ENCODE assay signal across 1 cellular context in the genomic region with DNA sequence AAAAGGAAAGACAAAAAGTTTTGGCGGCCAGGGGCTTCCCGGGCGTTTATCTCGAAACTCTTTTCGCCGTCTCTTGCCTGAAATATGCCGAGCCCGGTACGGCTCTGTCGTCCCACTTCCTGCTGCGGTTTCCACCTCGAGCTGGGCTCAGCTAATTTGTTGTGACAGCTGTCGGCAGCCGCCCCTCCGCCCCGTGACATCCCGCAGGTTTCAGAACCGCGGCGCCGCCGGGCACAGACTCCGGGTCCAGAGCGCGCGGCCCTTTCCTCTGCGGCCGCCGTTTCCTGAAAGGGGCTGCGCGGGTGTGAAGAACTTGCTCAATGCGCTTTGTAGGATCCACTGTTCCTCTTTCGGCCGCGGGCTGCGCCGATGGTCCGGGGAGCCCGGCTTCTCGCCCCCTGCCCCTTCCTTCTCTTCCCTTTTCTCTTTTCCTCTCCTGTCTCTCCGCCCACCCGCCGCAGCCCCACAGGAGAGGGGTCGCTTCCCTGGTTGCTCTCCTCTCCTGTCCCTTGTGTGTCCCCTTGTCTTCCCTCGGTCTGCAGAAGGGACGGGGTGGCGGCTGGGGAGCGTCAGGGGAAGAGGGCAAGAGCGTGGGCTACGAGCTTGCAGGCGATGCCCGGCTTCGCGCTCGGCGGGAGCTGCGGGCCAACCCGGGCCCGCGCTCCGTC.
TF ChIP-seq lines count a peak whose summit lies in the region.

No MANE protein-coding gene starts in this region.

TF ChIP-seq in GM23338, 12 proteins besides CTCF, POLR2A, EP300 and RAD21 (continued from another document):
- TF ChIP-seq, protein P1, sequence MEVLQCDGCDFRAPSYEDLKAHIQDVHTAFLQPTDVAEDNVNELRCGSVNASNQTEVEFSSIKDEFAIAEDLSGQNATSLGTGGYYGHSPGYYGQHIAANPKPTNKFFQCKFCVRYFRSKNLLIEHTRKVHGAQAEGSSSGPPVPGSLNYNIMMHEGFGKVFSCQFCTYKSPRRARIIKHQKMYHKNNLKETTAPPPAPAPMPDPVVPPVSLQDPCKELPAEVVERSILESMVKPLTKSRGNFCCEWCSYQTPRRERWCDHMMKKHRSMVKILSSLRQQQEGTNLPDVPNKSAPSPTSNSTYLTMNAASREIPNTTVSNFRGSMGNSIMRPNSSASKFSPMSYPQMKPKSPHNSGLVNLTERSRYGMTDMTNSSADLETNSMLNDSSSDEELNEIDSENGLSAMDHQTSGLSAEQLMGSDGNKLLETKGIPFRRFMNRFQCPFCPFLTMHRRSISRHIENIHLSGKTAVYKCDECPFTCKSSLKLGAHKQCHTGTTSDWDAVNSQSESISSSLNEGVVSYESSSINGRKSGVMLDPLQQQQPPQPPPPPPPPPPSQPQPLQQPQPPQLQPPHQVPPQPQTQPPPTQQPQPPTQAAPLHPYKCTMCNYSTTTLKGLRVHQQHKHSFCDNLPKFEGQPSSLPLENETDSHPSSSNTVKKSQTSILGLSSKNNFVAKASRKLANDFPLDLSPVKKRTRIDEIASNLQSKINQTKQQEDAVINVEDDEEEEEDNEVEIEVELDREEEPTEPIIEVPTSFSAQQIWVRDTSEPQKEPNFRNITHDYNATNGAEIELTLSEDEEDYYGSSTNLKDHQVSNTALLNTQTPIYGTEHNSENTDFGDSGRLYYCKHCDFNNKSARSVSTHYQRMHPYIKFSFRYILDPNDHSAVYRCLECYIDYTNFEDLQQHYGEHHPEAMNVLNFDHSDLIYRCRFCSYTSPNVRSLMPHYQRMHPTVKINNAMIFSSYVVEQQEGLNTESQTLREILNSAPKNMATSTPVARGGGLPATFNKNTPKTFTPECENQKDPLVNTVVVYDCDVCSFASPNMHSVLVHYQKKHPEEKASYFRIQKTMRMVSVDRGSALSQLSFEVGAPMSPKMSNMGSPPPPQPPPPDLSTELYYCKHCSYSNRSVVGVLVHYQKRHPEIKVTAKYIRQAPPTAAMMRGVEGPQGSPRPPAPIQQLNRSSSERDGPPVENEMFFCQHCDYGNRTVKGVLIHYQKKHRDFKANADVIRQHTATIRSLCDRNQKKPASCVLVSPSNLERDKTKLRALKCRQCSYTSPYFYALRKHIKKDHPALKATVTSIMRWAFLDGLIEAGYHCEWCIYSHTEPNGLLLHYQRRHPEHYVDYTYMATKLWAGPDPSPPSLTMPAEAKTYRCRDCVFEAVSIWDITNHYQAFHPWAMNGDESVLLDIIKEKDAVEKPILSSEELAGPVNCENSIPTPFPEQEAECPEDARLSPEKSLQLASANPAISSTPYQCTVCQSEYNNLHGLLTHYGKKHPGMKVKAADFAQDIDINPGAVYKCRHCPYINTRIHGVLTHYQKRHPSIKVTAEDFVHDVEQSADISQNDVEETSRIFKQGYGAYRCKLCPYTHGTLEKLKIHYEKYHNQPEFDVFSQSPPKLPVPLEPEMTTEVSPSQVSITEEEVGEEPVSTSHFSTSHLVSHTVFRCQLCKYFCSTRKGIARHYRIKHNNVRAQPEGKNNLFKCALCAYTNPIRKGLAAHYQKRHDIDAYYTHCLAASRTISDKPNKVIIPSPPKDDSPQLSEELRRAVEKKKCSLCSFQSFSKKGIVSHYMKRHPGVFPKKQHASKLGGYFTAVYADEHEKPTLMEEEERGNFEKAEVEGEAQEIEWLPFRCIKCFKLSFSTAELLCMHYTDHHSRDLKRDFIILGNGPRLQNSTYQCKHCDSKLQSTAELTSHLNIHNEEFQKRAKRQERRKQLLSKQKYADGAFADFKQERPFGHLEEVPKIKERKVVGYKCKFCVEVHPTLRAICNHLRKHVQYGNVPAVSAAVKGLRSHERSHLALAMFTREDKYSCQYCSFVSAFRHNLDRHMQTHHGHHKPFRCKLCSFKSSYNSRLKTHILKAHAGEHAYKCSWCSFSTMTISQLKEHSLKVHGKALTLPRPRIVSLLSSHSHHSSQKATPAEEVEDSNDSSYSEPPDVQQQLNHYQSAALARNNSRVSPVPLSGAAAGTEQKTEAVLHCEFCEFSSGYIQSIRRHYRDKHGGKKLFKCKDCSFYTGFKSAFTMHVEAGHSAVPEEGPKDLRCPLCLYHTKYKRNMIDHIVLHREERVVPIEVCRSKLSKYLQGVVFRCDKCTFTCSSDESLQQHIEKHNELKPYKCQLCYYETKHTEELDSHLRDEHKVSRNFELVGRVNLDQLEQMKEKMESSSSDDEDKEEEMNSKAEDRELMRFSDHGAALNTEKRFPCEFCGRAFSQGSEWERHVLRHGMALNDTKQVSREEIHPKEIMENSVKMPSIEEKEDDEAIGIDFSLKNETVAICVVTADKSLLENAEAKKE (CRISPR knock-in tag; IDR thresholded peaks at IDR 0.05), result no peak
- TF ChIP-seq NANOG (IDR thresholded peaks at IDR 0.05; ENCODE audit: borderline replicate concordance) (no peak), EZH2 (IDR thresholded peaks at IDR 0.05; ENCODE audit: low read depth, unreplicated experiment) (no peak), STAT1 (IDR thresholded peaks at IDR 0.05; ENCODE audit: unreplicated experiment) (no peak), JUNB (IDR thresholded peaks at IDR 0.05; ENCODE audit: unreplicated experiment) (no peak), ZNF114 (CRISPR knock-in tag; IDR thresholded peaks at IDR 0.05) (no peak), POLR2AphosphoS5 (IDR thresholded peaks at IDR 0.05; ENCODE audit: low read depth) (no peak)
- TF ChIP-seq, protein P2, sequence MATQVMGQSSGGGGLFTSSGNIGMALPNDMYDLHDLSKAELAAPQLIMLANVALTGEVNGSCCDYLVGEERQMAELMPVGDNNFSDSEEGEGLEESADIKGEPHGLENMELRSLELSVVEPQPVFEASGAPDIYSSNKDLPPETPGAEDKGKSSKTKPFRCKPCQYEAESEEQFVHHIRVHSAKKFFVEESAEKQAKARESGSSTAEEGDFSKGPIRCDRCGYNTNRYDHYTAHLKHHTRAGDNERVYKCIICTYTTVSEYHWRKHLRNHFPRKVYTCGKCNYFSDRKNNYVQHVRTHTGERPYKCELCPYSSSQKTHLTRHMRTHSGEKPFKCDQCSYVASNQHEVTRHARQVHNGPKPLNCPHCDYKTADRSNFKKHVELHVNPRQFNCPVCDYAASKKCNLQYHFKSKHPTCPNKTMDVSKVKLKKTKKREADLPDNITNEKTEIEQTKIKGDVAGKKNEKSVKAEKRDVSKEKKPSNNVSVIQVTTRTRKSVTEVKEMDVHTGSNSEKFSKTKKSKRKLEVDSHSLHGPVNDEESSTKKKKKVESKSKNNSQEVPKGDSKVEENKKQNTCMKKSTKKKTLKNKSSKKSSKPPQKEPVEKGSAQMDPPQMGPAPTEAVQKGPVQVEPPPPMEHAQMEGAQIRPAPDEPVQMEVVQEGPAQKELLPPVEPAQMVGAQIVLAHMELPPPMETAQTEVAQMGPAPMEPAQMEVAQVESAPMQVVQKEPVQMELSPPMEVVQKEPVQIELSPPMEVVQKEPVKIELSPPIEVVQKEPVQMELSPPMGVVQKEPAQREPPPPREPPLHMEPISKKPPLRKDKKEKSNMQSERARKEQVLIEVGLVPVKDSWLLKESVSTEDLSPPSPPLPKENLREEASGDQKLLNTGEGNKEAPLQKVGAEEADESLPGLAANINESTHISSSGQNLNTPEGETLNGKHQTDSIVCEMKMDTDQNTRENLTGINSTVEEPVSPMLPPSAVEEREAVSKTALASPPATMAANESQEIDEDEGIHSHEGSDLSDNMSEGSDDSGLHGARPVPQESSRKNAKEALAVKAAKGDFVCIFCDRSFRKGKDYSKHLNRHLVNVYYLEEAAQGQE (IDR thresholded peaks at IDR 0.05; ENCODE audit: unreplicated experiment), result no peak
- TF ChIP-seq, protein P3, sequence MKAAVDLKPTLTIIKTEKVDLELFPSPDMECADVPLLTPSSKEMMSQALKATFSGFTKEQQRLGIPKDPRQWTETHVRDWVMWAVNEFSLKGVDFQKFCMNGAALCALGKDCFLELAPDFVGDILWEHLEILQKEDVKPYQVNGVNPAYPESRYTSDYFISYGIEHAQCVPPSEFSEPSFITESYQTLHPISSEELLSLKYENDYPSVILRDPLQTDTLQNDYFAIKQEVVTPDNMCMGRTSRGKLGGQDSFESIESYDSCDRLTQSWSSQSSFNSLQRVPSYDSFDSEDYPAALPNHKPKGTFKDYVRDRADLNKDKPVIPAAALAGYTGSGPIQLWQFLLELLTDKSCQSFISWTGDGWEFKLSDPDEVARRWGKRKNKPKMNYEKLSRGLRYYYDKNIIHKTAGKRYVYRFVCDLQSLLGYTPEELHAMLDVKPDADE (IDR thresholded peaks at IDR 0.05), result no peak
